Comparison of ENCODE assay signal across 8 cellular contexts in the genomic region with DNA sequence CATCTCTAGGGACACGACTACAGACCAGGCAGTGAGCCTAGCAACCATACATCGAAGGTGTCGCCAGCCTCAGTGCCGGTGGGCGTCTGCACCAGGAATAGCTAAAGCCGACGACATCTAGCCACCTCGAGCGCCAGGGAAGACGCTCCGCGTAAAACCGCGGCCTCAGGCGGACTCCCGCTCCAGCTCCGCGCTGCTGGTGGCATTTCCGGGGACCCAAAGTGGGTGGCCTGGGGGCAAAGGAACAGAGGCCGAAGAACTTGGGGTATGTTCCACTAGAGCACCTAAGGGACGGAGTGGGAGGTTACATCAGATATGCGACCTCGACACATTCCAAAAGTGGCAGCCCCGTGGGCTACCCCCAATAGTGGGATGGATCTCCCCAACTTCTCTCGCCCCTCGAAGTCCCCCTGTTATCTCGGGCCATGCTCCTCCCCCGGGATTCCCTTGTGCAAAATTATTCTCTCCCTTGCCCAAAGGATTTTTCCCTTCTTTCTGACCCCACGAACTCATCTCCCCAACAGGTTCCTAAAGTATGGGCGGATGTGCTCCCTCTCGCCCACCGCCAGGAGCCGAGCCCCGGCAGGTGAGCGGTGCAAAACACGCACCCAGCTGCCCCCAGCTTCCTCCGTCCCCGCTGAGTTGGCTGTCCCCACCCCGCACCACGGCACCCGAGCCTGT. TPM values are rescaled to one million over a fixed set of nuclear protein-coding genes. Genes with fewer than 3 reads are reported as not detected.
DNase-seq lines count a peak whose midpoint lies in the region; ATAC-seq and TF ChIP-seq lines count a peak whose summit lies in the region.

No MANE protein-coding gene starts in this region.

- no peak overlapping the region for H3K27ac Mint-ChIP-seq in activated naive CD8-positive, alpha-beta T cell treated with anti-CD3 and anti-CD28 coated beads for 36 hours
- H3K27ac Mint-ChIP-seq in stimulated activated effector memory CD8-positive, alpha-beta T cell treated with anti-CD3 and anti-CD28 coated beads, Interleukin-12 subunit alpha, Interleukin-12 subunit beta, amount 100 ng/mL, for 72 hours = no peak overlapping the region
- no peak overlapping the region for H3K27ac Mint-ChIP-seq in naive thymus-derived CD4-positive, alpha-beta T cell

- H3K9me3 ChIP-seq in HEK293 (ENCODE audit: control insufficient read depth, insufficient read depth, low read depth, low read length) (no peaks in the 10 kb centered on the region), iPS-18c (ENCODE audit: control insufficient read depth, insufficient read depth, low read length) (peaks cover 2% of the 10 kb centered on the region)
- no peaks in the 10 kb centered on the region for H3K9me3 ChIP-seq in naive thymus-derived CD4-positive, alpha-beta T cell (ENCODE audit: control insufficient read depth in 2 of 3, low read length in 3 of 3)

- H3K4me1 Mint-ChIP-seq in activated naive CD8-positive, alpha-beta T cell treated with anti-CD3 and anti-CD28 coated beads for 36 hours = peaks cover 4% of the 10 kb centered on the region
- H3K4me1 Mint-ChIP-seq in stimulated activated effector memory CD8-positive, alpha-beta T cell treated with anti-CD3 and anti-CD28 coated beads, Interleukin-12 subunit alpha, Interleukin-12 subunit beta, amount 100 ng/mL, for 72 hours = peaks cover 10% of the 10 kb centered on the region
- peaks cover 0 to 14% (median 5%) of the 10 kb centered on the region in 7 donors for H3K4me1 Mint-ChIP-seq in naive thymus-derived CD4-positive, alpha-beta T cell

- POLR2A ChIA-PET in HEK293 (lab: Yijun Ruan, JAX) = no interaction called here
- POLR2A ChIA-PET in naive thymus-derived CD4-positive, alpha-beta T cell (lab: Charles Lee) = no interaction called here

- no peak for ATAC-seq in stimulated activated effector memory CD8-positive, alpha-beta T cell treated with anti-CD3 and anti-CD28 coated beads, Interleukin-12 subunit alpha, Interleukin-12 subunit beta, amount 100 ng/mL, for 72 hours
- no peak for ATAC-seq in GM18909 (IDR thresholded peaks at IDR 0.05; ENCODE audit: poor library complexity, unreplicated experiment)
- no peak for ATAC-seq in naive thymus-derived CD4-positive, alpha-beta T cell

- intact Hi-C loops in naive thymus-derived CD4-positive, alpha-beta T cell (cut with micrococcal nuclease) = no loop called here

- peaks cover 0 to 6% of the 10 kb centered on the region in 2 donors for H3K27me3 ChIP-seq in naive thymus-derived CD4-positive, alpha-beta T cell (ENCODE audit: control insufficient read depth in 2 of 2, insufficient read depth in 2 of 2, low read length in 2 of 2)

- H3K27ac ChIP-seq in HEK293 (ENCODE audit: extremely low read depth, low read depth, low read length) = no peak overlapping the region; the same call in 1 of the 2 replicates
- H3K27ac ChIP-seq in naive thymus-derived CD4-positive, alpha-beta T cell (ENCODE audit: low read depth, low read length) = no peak overlapping the region

- no peak for TF ChIP-seq CTCF in HEK293 (tag by site-specific recombination; IDR thresholded peaks at IDR 0.05)

- H3K4me3 ChIP-seq in HEK293 (ENCODE audit: low read depth, low read length) (peak overlapping the region; percentile 50), iPS-18c (ENCODE audit: insufficient read depth, low read depth, low read length) (peak overlapping the region; percentile 68)
- H3K4me3 ChIP-seq in naive thymus-derived CD4-positive, alpha-beta T cell (ENCODE audit: low read length) = no peak overlapping the region

- H3K27me3 Mint-ChIP-seq in activated naive CD8-positive, alpha-beta T cell treated with anti-CD3 and anti-CD28 coated beads for 36 hours = peaks cover 71% of the 10 kb centered on the region
- H3K27me3 Mint-ChIP-seq in naive thymus-derived CD4-positive, alpha-beta T cell = peaks cover 58 to 79% (median 67%) of the 10 kb centered on the region in 5 donors

- H3K36me3 Mint-ChIP-seq in activated naive CD8-positive, alpha-beta T cell treated with anti-CD3 and anti-CD28 coated beads for 36 hours = no peaks in the 10 kb centered on the region
- H3K36me3 Mint-ChIP-seq in stimulated activated effector memory CD8-positive, alpha-beta T cell treated with anti-CD3 and anti-CD28 coated beads, Interleukin-12 subunit alpha, Interleukin-12 subunit beta, amount 100 ng/mL, for 72 hours = no peaks in the 10 kb centered on the region
- no peaks in the 10 kb centered on the region for H3K36me3 Mint-ChIP-seq in naive thymus-derived CD4-positive, alpha-beta T cell

- H3K36me3 ChIP-seq in HEK293 (ENCODE audit: control insufficient read depth in 2 of 2, insufficient read depth in 1 of 2, low read length in 2 of 2) = no peaks in the 10 kb centered on the region
- no peaks in the 10 kb centered on the region for H3K36me3 ChIP-seq in naive thymus-derived CD4-positive, alpha-beta T cell (ENCODE audit: control insufficient read depth in 2 of 3, insufficient read depth in 3 of 3, low read length in 3 of 3)

- CTCF ChIA-PET in HEK293 (lab: Yijun Ruan, JAX) = interaction anchor here (0.6 to 21.0 kb wide), 3 partner anchors 40 to 469 kb away, joined by 3 to 512 read pairs (median 3); no protein-coding TSS in a partner anchor
- CTCF ChIA-PET in naive thymus-derived CD4-positive, alpha-beta T cell (lab: Charles Lee) = no interaction called here

- H3K9me3 Mint-ChIP-seq in activated naive CD8-positive, alpha-beta T cell treated with anti-CD3 and anti-CD28 coated beads for 36 hours = no peaks in the 10 kb centered on the region
- H3K9me3 Mint-ChIP-seq in stimulated activated effector memory CD8-positive, alpha-beta T cell treated with anti-CD3 and anti-CD28 coated beads, Interleukin-12 subunit alpha, Interleukin-12 subunit beta, amount 100 ng/mL, for 72 hours = no peaks in the 10 kb centered on the region
- peaks cover 0 to 3% (median 0%) of the 10 kb centered on the region in 11 donors for H3K9me3 Mint-ChIP-seq in naive thymus-derived CD4-positive, alpha-beta T cell

- no peaks in the 10 kb centered on the region for H3K4me1 ChIP-seq in HEK293 (ENCODE audit: control insufficient read depth, insufficient read depth, low read length)
- H3K4me1 ChIP-seq in naive thymus-derived CD4-positive, alpha-beta T cell (ENCODE audit: control insufficient read depth in 2 of 2, insufficient read depth in 2 of 2, low read length in 2 of 2) = peaks cover 0 to 1% of the 10 kb centered on the region in 2 donors

- peak overlapping the region; percentile 84 for H3K4me3 Mint-ChIP-seq in activated naive CD8-positive, alpha-beta T cell treated with anti-CD3 and anti-CD28 coated beads for 36 hours
- peak overlapping the region; percentile 60 for H3K4me3 Mint-ChIP-seq in stimulated activated effector memory CD8-positive, alpha-beta T cell treated with anti-CD3 and anti-CD28 coated beads, Interleukin-12 subunit alpha, Interleukin-12 subunit beta, amount 100 ng/mL, for 72 hours
- H3K4me3 Mint-ChIP-seq in naive thymus-derived CD4-positive, alpha-beta T cell = peak overlapping the region in 1 of 10 donors; percentile 77

- DNase-seq in activated naive CD8-positive, alpha-beta T cell treated with anti-CD3 and anti-CD28 coated beads for 36 hours = no peak
- DNase-seq in stimulated activated effector memory CD8-positive, alpha-beta T cell treated with anti-CD3 and anti-CD28 coated beads, Interleukin-12 subunit alpha, Interleukin-12 subunit beta, amount 100 ng/mL, for 72 hours (ENCODE audit: low spot score in 2 of 2) = no peak
- DNase-seq in NCI-H446 treated with DMSO at 0.1 percent for 48 hours (lab: John Stamatoyannopoulos, UW) = no peak
- no peak for DNase-seq in naive thymus-derived CD4-positive, alpha-beta T cell
- no peak for DNase-seq in DMS153 treated with DMSO at 0.1 percent for 48 hours (lab: John Stamatoyannopoulos, UW; ENCODE audit: unreplicated experiment)

TF ChIP-seq in HEK293, 187 proteins besides CTCF, POLR2A, EP300 and RAD21 (continues in another document):
- no peak for TF ChIP-seq ZNF280D (tag by site-specific recombination; IDR thresholded peaks at IDR 0.05)
- no peak for TF ChIP-seq BCL11A (tag by site-specific recombination; IDR thresholded peaks at IDR 0.05; ENCODE audit: low read depth)
- TF ChIP-seq ZNF571 (tag by site-specific recombination; IDR thresholded peaks at IDR 0.05) = no peak
- TF ChIP-seq ZNF473 (tag by site-specific recombination; IDR thresholded peaks at IDR 0.05) = no peak
- TF ChIP-seq ZNF623 (tag by site-specific recombination; IDR thresholded peaks at IDR 0.05) = no peak
- no peak for TF ChIP-seq ZNF561 (tag by site-specific recombination; IDR thresholded peaks at IDR 0.05; ENCODE audit: borderline replicate concordance)
- TF ChIP-seq ZFHX2 (tag by site-specific recombination; conservative IDR thresholded peaks at IDR 0.05) = no peak
- no peak for TF ChIP-seq ZNF335 (tag by site-specific recombination; conservative IDR thresholded peaks at IDR 0.05)

RNA-seq across cellular contexts. Expression of gene KCNMA1, which starts 1.2 kb away (rescaled TPM):
- total RNA-seq in activated naive CD8-positive, alpha-beta T cell treated with anti-CD3 and anti-CD28 coated beads for 36 hours = not detected
- under 1 TPM in 1 of 5 experiments, not detected in 4; 0.42 TPM for total RNA-seq in naive thymus-derived CD4-positive, alpha-beta T cell
- polyA plus RNA-seq in naive thymus-derived CD4-positive, alpha-beta T cell = not detected
